ENCODE assay signal across 25 cellular contexts in genomic region chr7:69465262-69465661, GRCh38.
"Had no signal": no experiment of that assay in that cellular context is flagged by ENCODE, and none has a peak within 500 bp of the region (broad histone marks: within the 10 kb centered on the region; RNA-seq: fewer than 3 reads in every experiment).

No MANE protein-coding gene starts in this region.

- H3K27me3 Mint-ChIP-seq: T-cell had no signal

- FAIRE-seq: HepG2 had no signal

- H3K27me3 ChIP-seq: SJCRH30 had no signal

- H3K27ac Mint-ChIP-seq: T-cell had no signal

- H3K4me3 Mint-ChIP-seq: T-cell had no signal

- H3K36me3 ChIP-seq: SJCRH30 had no signal

- DNase-seq: IMR-90; Karpas-422; KG1; MM.1S; NCI-H1092 treated with DMSO at 0.1 percent for 48 hours; NCI-H1436; NCI-H187; NCI-H2029; NCI-H2081 treated with DMSO at 0.1 percent for 48 hours; NCI-H2171; NCI-H226; NCI-H446; NCI-H510A; NCI-H524 treated with DMSO at 0.1 percent for 48 hours; NCI-H69; NCI-H774; NK-92 treated with Interleukin-12 subunit alpha and Interleukin-12 subunit beta, amount 100 ng/mL, for 24 hours; PC-3; SHP77 treated with DMSO at 0.1 percent for 48 hours; T-cell had no signal

- H3K4me1 Mint-ChIP-seq: T-cell had no signal

- H3K4me1 ChIP-seq: SJCRH30 had no signal

- H3K36me3 Mint-ChIP-seq: T-cell had no signal

- H3K27ac ChIP-seq: RWPE1, SJCRH30, SK-N-MC had no signal

- H3K4me3 ChIP-seq: SJCRH30, SK-N-MC had no signal

- ATAC-seq: HepG2, Panc1, PC-3, T-cell had no signal

- H3K9me3 ChIP-seq: SJCRH30 had no signal
